In genomic region chr1:9534953-9535352, GRCh38 we compare ENCODE assay signal across 7 cellular contexts.
"Had no signal": no experiment of that assay in that cellular context is flagged by ENCODE, and none has a peak within 500 bp of the region (broad histone marks: within the 10 kb centered on the region; RNA-seq: fewer than 3 reads in every experiment).

No MANE protein-coding gene starts in this region.

- ATAC-seq: HepG2, K562 had no signal

- H3K27ac ChIP-seq: HL-60, KMS-11 had no signal

- H3K9ac ChIP-seq: KMS-11 had no signal

- DNase-seq: IMR-90, KBM-7, KG1 had no signal

- H3K4me3 ChIP-seq: K562 had no signal
